Comparison of ENCODE assay signal across 8 cellular contexts in genomic region chr1:234398849-234399381, GRCh38. TPM values are rescaled to one million over a fixed set of nuclear protein-coding genes. Genes with fewer than 3 reads are reported as not detected.
DNase-seq lines count a peak whose midpoint lies in the region; ATAC-seq lines count a peak whose summit lies in the region.

No MANE protein-coding gene starts in this region.

- DNase-seq in activated CD4-positive, alpha-beta T cell treated with anti-CD3 and anti-CD28 coated beads, Interleukin-2, amount 10 ng/mL, durations not matched to agents 24 days and 14 days, result peak; percentile 64
- no peak for DNase-seq in activated CD4-positive, alpha-beta T cell treated with anti-CD3 and anti-CD28 coated beads for 4 hours
- DNase-seq in activated naive CD4-positive, alpha-beta T cell treated with anti-CD3 and anti-CD28 coated beads, Interleukin-2, amount 50 U/mL, for 72 hours (ENCODE audit: low spot score in 2 of 2), result no peak
- DNase-seq in NCI-H2171 treated with DMSO at 0.1 percent for 48 hours (lab: John Stamatoyannopoulos, UW) (no peak), NCI-H82 (lab: John Stamatoyannopoulos, UW) (no peak)

- intact Hi-C loops in activated CD4-positive, alpha-beta T cell treated with anti-CD3 and anti-CD28 coated beads, Interleukin-2, amount 10 ng/mL, durations not matched to agents 24 days and 14 days (cut with micrococcal nuclease), result loop anchor here (1.0 kb wide), 1 partner anchor 9 kb away; no protein-coding TSS in a partner anchor

- peak; percentile 65 for ATAC-seq in HG03175 (IDR thresholded peaks at IDR 0.05; ENCODE audit: unreplicated experiment)
- ATAC-seq in activated naive CD4-positive, alpha-beta T cell treated with anti-CD3 and anti-CD28 coated beads, Interleukin-2, amount 50 U/mL, for 72 hours, result peak; percentile 81 to 82
- peak; percentile 66 for ATAC-seq in stimulated activated memory B cell treated with anti-CD40 and anti-IgM and Interleukin-4, amounts not matched to agents 10 μg/mL and 1 μg/mL and 100 μg/mL, for 72 hours
- ATAC-seq in HG03460 (IDR thresholded peaks at IDR 0.05; ENCODE audit: unreplicated experiment), result no peak

- H3K9me3 Mint-ChIP-seq in activated CD4-positive, alpha-beta T cell treated with anti-CD3 and anti-CD28 coated beads, Interleukin-2, amount 10 ng/mL, durations not matched to agents 24 days and 14 days, result no peaks in the 10 kb centered on the region
- peaks cover 4% of the 10 kb centered on the region in 2 donors for H3K9me3 Mint-ChIP-seq in activated naive CD4-positive, alpha-beta T cell treated with anti-CD3 and anti-CD28 coated beads, Interleukin-2, amount 50 U/mL, for 72 hours
- no peaks in the 10 kb centered on the region for H3K9me3 Mint-ChIP-seq in stimulated activated memory B cell treated with anti-CD40 and anti-IgM and Interleukin-4, amounts not matched to agents 10 μg/mL and 1 μg/mL and 100 μg/mL, for 72 hours

- H3K27ac Mint-ChIP-seq in activated CD4-positive, alpha-beta T cell treated with anti-CD3 and anti-CD28 coated beads, Interleukin-2, amount 10 ng/mL, durations not matched to agents 24 days and 14 days, result peak overlapping the region; percentile 84
- H3K27ac Mint-ChIP-seq in activated naive CD4-positive, alpha-beta T cell treated with anti-CD3 and anti-CD28 coated beads, Interleukin-2, amount 50 U/mL, for 72 hours, result peak overlapping the region; percentile 81 to 85
- peak overlapping the region; percentile 91 for H3K27ac Mint-ChIP-seq in stimulated activated memory B cell treated with anti-CD40 and anti-IgM and Interleukin-4, amounts not matched to agents 10 μg/mL and 1 μg/mL and 100 μg/mL, for 72 hours

- H3K36me3 Mint-ChIP-seq in activated CD4-positive, alpha-beta T cell treated with anti-CD3 and anti-CD28 coated beads, Interleukin-2, amount 10 ng/mL, durations not matched to agents 24 days and 14 days (ENCODE audit: low read depth), result peaks cover 40% of the 10 kb centered on the region
- peaks cover 16 to 20% of the 10 kb centered on the region in 2 donors for H3K36me3 Mint-ChIP-seq in activated naive CD4-positive, alpha-beta T cell treated with anti-CD3 and anti-CD28 coated beads, Interleukin-2, amount 50 U/mL, for 72 hours
- peaks cover 41% of the 10 kb centered on the region for H3K36me3 Mint-ChIP-seq in stimulated activated memory B cell treated with anti-CD40 and anti-IgM and Interleukin-4, amounts not matched to agents 10 μg/mL and 1 μg/mL and 100 μg/mL, for 72 hours

- H3K4me1 Mint-ChIP-seq in activated CD4-positive, alpha-beta T cell treated with anti-CD3 and anti-CD28 coated beads, Interleukin-2, amount 10 ng/mL, durations not matched to agents 24 days and 14 days, result peaks cover 43% of the 10 kb centered on the region
- H3K4me1 Mint-ChIP-seq in stimulated activated memory B cell treated with anti-CD40 and anti-IgM and Interleukin-4, amounts not matched to agents 10 μg/mL and 1 μg/mL and 100 μg/mL, for 72 hours, result peaks cover 40% of the 10 kb centered on the region

- peak overlapping the region; percentile 76 for H3K4me3 Mint-ChIP-seq in activated CD4-positive, alpha-beta T cell treated with anti-CD3 and anti-CD28 coated beads, Interleukin-2, amount 10 ng/mL, durations not matched to agents 24 days and 14 days
- H3K4me3 Mint-ChIP-seq in stimulated activated memory B cell treated with anti-CD40 and anti-IgM and Interleukin-4, amounts not matched to agents 10 μg/mL and 1 μg/mL and 100 μg/mL, for 72 hours, result peak overlapping the region; percentile 75

- no peaks in the 10 kb centered on the region for H3K27me3 Mint-ChIP-seq in activated CD4-positive, alpha-beta T cell treated with anti-CD3 and anti-CD28 coated beads, Interleukin-2, amount 10 ng/mL, durations not matched to agents 24 days and 14 days
- H3K27me3 Mint-ChIP-seq in stimulated activated memory B cell treated with anti-CD40 and anti-IgM and Interleukin-4, amounts not matched to agents 10 μg/mL and 1 μg/mL and 100 μg/mL, for 72 hours, result no peaks in the 10 kb centered on the region

RNA-seq across cellular contexts. Expression of gene COA6, which starts 25.7 kb away (rescaled TPM):
- 67.7 and 68.3 TPM in 2 replicates for total RNA-seq in activated CD4-positive, alpha-beta T cell treated with anti-CD3 and anti-CD28 coated beads, Interleukin-2, amount 10 ng/mL, durations not matched to agents 24 days and 14 days
- total RNA-seq in activated naive CD4-positive, alpha-beta T cell treated with anti-CD3 and anti-CD28 coated beads, Interleukin-2, amount 50 U/mL, for 72 hours, result 10 to 100 TPM; 58.9 to 79.4 TPM
